ENCODE assay signal across 19 cellular contexts in the genomic region with DNA sequence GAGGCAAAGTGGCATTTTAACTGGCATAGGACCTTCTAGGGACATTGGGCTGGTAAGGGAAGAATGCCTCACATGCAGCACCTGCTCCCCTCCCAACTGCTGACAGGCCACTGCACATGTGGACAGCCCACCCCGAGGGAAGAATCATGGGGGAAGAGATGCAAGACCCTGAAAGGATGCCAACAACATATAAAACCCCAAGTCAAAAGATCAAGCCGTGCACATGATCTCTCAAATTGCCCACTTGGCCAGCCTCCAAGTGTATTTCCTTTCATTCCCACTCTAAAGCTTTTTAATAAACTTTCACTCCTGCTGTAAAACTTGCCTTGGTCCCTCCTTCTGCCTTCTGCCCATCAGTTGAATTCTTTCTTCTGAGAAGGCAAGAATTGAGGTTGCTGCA.
DNase-seq lines count a peak whose midpoint lies in the region; ATAC-seq and TF ChIP-seq lines count a peak whose summit lies in the region.
"Had no signal": no experiment of that assay in that cellular context is flagged by ENCODE, and none has a peak within 500 bp of the region (broad histone marks: within the 10 kb centered on the region; RNA-seq: fewer than 3 reads in every experiment).

No MANE protein-coding gene starts in this region.

- H2BK5ac ChIP-seq in mesendoderm (ENCODE audit: low read length), result peak overlapping the region; percentile 49

- no peaks in the 10 kb centered on the region for H3K36me3 Mint-ChIP-seq in type B pancreatic cell
- H3K36me3 Mint-ChIP-seq: T-cell had no signal

- H3K27ac Mint-ChIP-seq in type B pancreatic cell, result peak overlapping the region; percentile 42
- H3K27ac Mint-ChIP-seq: T-cell had no signal

- peak overlapping the region; percentile 4 for H2BK120ac ChIP-seq in mesendoderm (ENCODE audit: low read depth, low read length)

- TF ChIP-seq CTCF in type B pancreatic cell (conservative IDR thresholded peaks at IDR 0.05), result no peak

- H3K4me1 ChIP-seq in SJCRH30 (peaks cover 26% of the 10 kb centered on the region), mesendoderm (ENCODE audit: control insufficient read depth, low read depth, low read length) (peaks cover 7% of the 10 kb centered on the region)

- H2BK15ac ChIP-seq in mesendoderm (replicated peaks; ENCODE audit: low read depth), result no peak overlapping the region

- H3K4me3 ChIP-seq in SJCRH30 (peak overlapping the region; percentile 8; the same call in 1 of the 2 replicates), mesendoderm (ENCODE audit: low read length) (no peak overlapping the region)

- H2AK5ac ChIP-seq in mesendoderm (ENCODE audit: low read length), result no peak overlapping the region

- H3K27me3 ChIP-seq in SJCRH30 (no peaks in the 10 kb centered on the region), mesendoderm (ENCODE audit: insufficient read depth, low read length, poor library complexity) (no peaks in the 10 kb centered on the region)

- no CpG with 5 or more reads among the region's 2 CpGs for WGBS in mesendoderm (ENCODE audit: extremely low coverage, insufficient coverage, low lambda C conversion rate)

- H3K27ac ChIP-seq in SJCRH30 (peak overlapping the region; percentile 73), mesendoderm (ENCODE audit: low read depth, low read length) (no peak overlapping the region)
- H3K27ac ChIP-seq: C4-2B, HL-60, KMS-11 had no signal

- no peak overlapping the region for H4K8ac ChIP-seq in mesendoderm (ENCODE audit: low read depth, low read length)

- no peak for ATAC-seq in GM19397 (IDR thresholded peaks at IDR 0.05; ENCODE audit: unreplicated experiment)
- ATAC-seq: SK-N-SH treated with all-trans-retinoic acid at 6 μM for 48 hours, T-cell had no signal

- peak; percentile 52 for DNase-seq in NCI-H1105 treated with DMSO at 0.1 percent for 48 hours (lab: John Stamatoyannopoulos, UW)
- DNase-seq in SJCRH30, result peak; percentile 56 to 75
- no peak for DNase-seq in mesendoderm
- DNase-seq in type B pancreatic cell (ENCODE audit: extremely low spot score, unreplicated experiment), result no peak
- no peak for DNase-seq in OCI-M2 (lab: John Stamatoyannopoulos, UW; ENCODE audit: unreplicated experiment)
- no peak for DNase-seq in NCI-H2196 (lab: John Stamatoyannopoulos, UW; ENCODE audit: unreplicated experiment)
- DNase-seq: ACHN; HCEC 1CT; NCI-H1436 treated with DMSO at 0.1 percent for 48 hours; NCI-H2029; NCI-H526 treated with DMSO at 0.1 percent for 48 hours; NK-92 treated with Interleukin-12 subunit alpha and Interleukin-12 subunit beta, amount 100 ng/mL, for 24 hours; Right ventricle myocardium superior; T-cell had no signal

- no peak overlapping the region for H3K4me2 ChIP-seq in mesendoderm (ENCODE audit: low read length)
- H3K4me2 ChIP-seq: KMS-11 had no signal

- no peaks in the 10 kb centered on the region for H3K79me2 ChIP-seq in mesendoderm (ENCODE audit: control insufficient read depth, insufficient read depth, low read length)

- H3K9ac ChIP-seq in mesendoderm (ENCODE audit: low read length), result no peak overlapping the region
- H3K9ac ChIP-seq: KMS-11 had no signal

- H3K4ac ChIP-seq in mesendoderm (ENCODE audit: low read depth, low read length), result no peak overlapping the region

- H3K9me3 Mint-ChIP-seq in type B pancreatic cell, result peaks cover 9% of the 10 kb centered on the region

- H3K56ac ChIP-seq in mesendoderm (ENCODE audit: low read length), result peak overlapping the region; percentile 27

- no peaks in the 10 kb centered on the region for H3K79me1 ChIP-seq in mesendoderm (ENCODE audit: low read length)

- no peak overlapping the region for H3K23ac ChIP-seq in mesendoderm (ENCODE audit: low read length)

- peak overlapping the region; percentile 77 for H3K18ac ChIP-seq in mesendoderm (ENCODE audit: low read length)

- H3K4me1 Mint-ChIP-seq in type B pancreatic cell (ENCODE audit: unreplicated experiment), result peaks cover 12% of the 10 kb centered on the region
- H3K4me1 Mint-ChIP-seq: T-cell had no signal

- H3K36me3 ChIP-seq in SJCRH30, result no peaks in the 10 kb centered on the region
- no peaks in the 10 kb centered on the region for H3K36me3 ChIP-seq in mesendoderm (ENCODE audit: control insufficient read depth, insufficient read depth, low read length)

- H3K27me3 Mint-ChIP-seq in type B pancreatic cell, result peaks cover 7% of the 10 kb centered on the region
- H3K27me3 Mint-ChIP-seq: T-cell had no signal

- H3K9me3 ChIP-seq in SJCRH30 (replicated peaks), result 0 out of 2 replicates have a peak, but pooled peaks cover 2% of the 10 kb centered on the region

- H3K4me3 Mint-ChIP-seq in type B pancreatic cell, result no peak overlapping the region
- H3K4me3 Mint-ChIP-seq: T-cell had no signal

- no peak overlapping the region for H4K5ac ChIP-seq in mesendoderm (ENCODE audit: low read length)

Comparison
In these comparisons a context has a peak if more than half of its experiments do, and no peak if none do; other contexts are left out.
1. DNase-seq: peak in NCI-H1105 treated with DMSO at 0.1 percent for 48 hours (single experiment) and SJCRH30 (2 of 2); none in mesendoderm (single experiment), type B pancreatic cell (single experiment), OCI-M2 (single experiment) and NCI-H2196 (single experiment).